In genomic region chr7:47454066-47454950, GRCh38 we compare ENCODE assay signal across 13 cellular contexts.
DNase-seq lines count a peak whose midpoint lies in the region; ATAC-seq and TF ChIP-seq lines count a peak whose summit lies in the region.
"Had no signal": no experiment of that assay in that cellular context is flagged by ENCODE, and none has a peak within 500 bp of the region (broad histone marks: within the 10 kb centered on the region; RNA-seq: fewer than 3 reads in every experiment).

No MANE protein-coding gene starts in this region.

- DNase-seq in COLO668 (lab: John Stamatoyannopoulos, UW; ENCODE audit: unreplicated experiment) (peak; percentile 68), RWPE1 (ENCODE audit: low spot score) (no peak), psoas muscle (peak in 1 of 2 donors; percentile 32), HT-29 (ENCODE audit: low spot score) (no peak), retina (no peak), KBM-7 (no peak)
- no peak for DNase-seq in activated CD4-positive, alpha-beta T cell treated with anti-CD3 and anti-CD28 coated beads, Interleukin-2, amount 50 U/mL, for 4 hours
- DNase-seq: activated T-cell treated with anti-CD3 and anti-CD28 coated beads, Interleukin-2, amount 50 U/mL, for 24 hours; dorsolateral prefrontal cortex; stimulated activated CD4-positive, alpha-beta T cell treated with anti-CD3 and anti-CD28 coated beads, Interleukin-2, amount 100 ng/mL, for 24 hours; T-helper 1 cell had no signal

- H3K36me3 ChIP-seq in gastroesophageal sphincter = no peaks in the 10 kb centered on the region
- H3K36me3 ChIP-seq in psoas muscle (ENCODE audit: insufficient read depth in 1 of 2, low read depth in 1 of 2) = no peaks in the 10 kb centered on the region

- H3K4me3 ChIP-seq in gastroesophageal sphincter = no peak overlapping the region
- H3K4me3 ChIP-seq in psoas muscle = no peak overlapping the region
- H3K4me3 ChIP-seq: dorsolateral prefrontal cortex had no signal

- intact Hi-C loops in psoas muscle (cut with DNase I) = no loop called here

- no peaks in the 10 kb centered on the region for H3K27me3 ChIP-seq in gastroesophageal sphincter
- H3K27me3 ChIP-seq in psoas muscle (ENCODE audit: insufficient read depth in 3 of 3, low read length in 2 of 3) = no peaks in the 10 kb centered on the region

- TF ChIP-seq CTCF in RWPE1 (conservative IDR thresholded peaks at IDR 0.05; ENCODE audit: low read depth) (no peak), gastroesophageal sphincter (IDR thresholded peaks at IDR 0.05) (no peak), psoas muscle (IDR thresholded peaks at IDR 0.05) (no peak)

- ATAC-seq in gastroesophageal sphincter (no peak), psoas muscle (peak; percentile 18 to 50 (median 23))

- 57 to 63% methylated on average over 2 of the region's 13 CpGs for WGBS in gastroesophageal sphincter (ENCODE audit: low coverage in 1 of 2), 2 donors
- WGBS in psoas muscle, 3 donors = 40 to 62% (median 51%) methylated on average over 13 of the region's 13 CpGs

- in situ Hi-C loops in KBM-7 (cut with MboI; ENCODE audit: low pct_unique_long_range_greater_than_20kb, low sequenced_read_pairs) = loop anchor here (25.0 kb wide), 1 partner anchor 358 kb away; no protein-coding TSS in a partner anchor

- H3K4me1 ChIP-seq in gastroesophageal sphincter (peaks cover 0 to 68% (median 38%) of the 10 kb centered on the region in 3 donors), psoas muscle (peaks cover 47% of the 10 kb centered on the region)

- CTCF ChIA-PET in RWPE1 (lab: Yijun Ruan, JAX) = no interaction called here

- POLR2A ChIA-PET in RWPE1 (lab: Yijun Ruan, JAX; ENCODE audit: low non-redundant PET) = no interaction called here

- H3K9me3 ChIP-seq in gastroesophageal sphincter (no peaks in the 10 kb centered on the region), psoas muscle (no peaks in the 10 kb centered on the region)

- H3K27ac ChIP-seq in RWPE1 = peak overlapping the region; percentile 89
- peak overlapping the region in 3 of 4 donors; percentile 44 to 74 (median 71) for H3K27ac ChIP-seq in gastroesophageal sphincter
- peak overlapping the region; percentile 94 for H3K27ac ChIP-seq in psoas muscle
- H3K27ac ChIP-seq: C4-2B had no signal

- TF ChIP-seq EP300 in gastroesophageal sphincter (IDR thresholded peaks at IDR 0.05) = no peak

- TF ChIP-seq POLR2A in gastroesophageal sphincter (IDR thresholded peaks at IDR 0.05) = no peak
